8 cellular contexts compared by ENCODE assay signal in the genomic region with DNA sequence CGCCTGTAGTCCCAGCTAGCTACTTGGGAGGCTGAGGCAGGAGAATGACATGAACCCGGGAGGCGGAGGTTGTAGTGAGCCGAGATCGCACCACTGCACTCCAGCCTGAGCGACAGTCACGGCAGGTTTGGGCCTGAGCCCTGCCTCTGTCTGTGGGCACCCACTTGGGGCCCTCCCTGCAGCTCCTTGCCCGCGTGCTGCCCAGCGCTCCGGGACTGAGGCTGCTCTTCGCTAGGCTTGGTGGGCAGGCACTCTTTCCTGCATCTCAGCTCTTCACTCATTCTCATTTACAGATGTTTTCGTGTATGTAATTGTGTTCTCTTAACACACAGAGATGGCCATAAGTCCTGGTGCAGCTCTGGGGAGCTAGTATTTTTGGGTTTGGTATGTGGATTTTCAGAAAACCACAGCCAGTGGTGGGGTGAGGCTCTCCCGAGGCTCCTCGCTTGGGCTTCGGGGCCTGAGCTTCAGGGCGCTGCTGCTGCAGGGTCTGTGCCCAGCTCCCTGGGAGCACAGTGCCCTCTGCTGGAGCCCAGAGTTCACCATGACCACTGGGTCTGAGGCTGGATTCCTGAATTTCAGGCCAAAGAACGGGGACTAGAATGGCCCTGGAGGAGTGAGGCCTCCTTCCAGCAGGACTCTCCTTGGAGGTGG. TPM values are rescaled to one million over a fixed set of nuclear protein-coding genes. Genes with fewer than 3 reads are reported as not detected.
DNase-seq lines count a peak whose midpoint lies in the region; ATAC-seq, FAIRE-seq and TF ChIP-seq lines count a peak whose summit lies in the region.

No MANE protein-coding gene starts in this region.

- H3K9me3 ChIP-seq in K562 (replicated peaks; ENCODE audit: control insufficient read depth, insufficient read depth, low read depth, low read length) (no peaks in the 10 kb centered on the region), small intestine (ENCODE audit: control insufficient read depth, low read depth) (no peaks in the 10 kb centered on the region)

- peaks cover 2 to 30% of the 10 kb centered on the region in 2 experiments; a peak in 3 of 5 replicates for H3K4me1 ChIP-seq in K562 (replicated peaks in 1 of 2; ENCODE audit: control insufficient read depth in 2 of 2, insufficient read depth in 2 of 2, low read length in 2 of 2)
- H3K4me1 ChIP-seq in small intestine (ENCODE audit: control insufficient read depth in 2 of 2, insufficient read depth in 1 of 2, low read depth in 1 of 2, low read length in 1 of 2) = peaks cover 0 to 4% of the 10 kb centered on the region in 2 donors

- WGBS in K562 (ENCODE audit: insufficient coverage, low coverage, missing lambda C conversion rate) = 80% methylated on average over 14 of the region's 18 CpGs
- 51 to 62% (median 60%) methylated on average over 16 to 18 of the region's 18 CpGs for WGBS in small intestine, 3 donors

- H3K27ac ChIP-seq in K562 (ENCODE audit: extremely low read depth, low read depth, low read length) = 0 out of 3 replicates have a peak overlapping the region, but pooled peaks have one; percentile 21
- H3K27ac ChIP-seq in small intestine (ENCODE audit: low read depth in 1 of 2, low read length in 1 of 2) = no peak overlapping the region

- H3K4me3 ChIP-seq in LNCaP clone FGC (ENCODE audit: low read depth, low read length) = no peak overlapping the region
- H3K4me3 ChIP-seq in K562 = no peak overlapping the region
- H3K4me3 ChIP-seq in small intestine (ENCODE audit: low read depth in 1 of 2, low read length in 2 of 2) = no peak overlapping the region

- peak; percentile 74 to 75 for TF ChIP-seq RAD21 in K562 (CRISPR knock-in tag; conservative IDR thresholded peaks at IDR 0.05 in 1 of 2, IDR thresholded peaks at IDR 0.05 in 1 of 2)

- H3K36me3 ChIP-seq in K562 (ENCODE audit: control insufficient read depth, insufficient read depth, low read length) (peaks cover 79% of the 10 kb centered on the region), small intestine (ENCODE audit: control insufficient read depth in 2 of 2, insufficient read depth in 2 of 2, low read length in 2 of 2) (peaks cover 9 to 11% of the 10 kb centered on the region in 2 donors)

- peaks cover 16% of the 10 kb centered on the region for H3K9me1 ChIP-seq in K562 (ENCODE audit: control insufficient read depth, insufficient read depth, low read length)

- peaks cover 52% of the 10 kb centered on the region for H4K20me1 ChIP-seq in K562 (replicated peaks; ENCODE audit: control insufficient read depth, insufficient read depth, low read length)

- CTCF ChIA-PET in K562 (lab: Yijun Ruan, JAX; ENCODE audit: low intra/inter-chr PET ratio) = interaction anchor here (0.8 to 1.5 kb wide), 3 partner anchors 19 to 258 kb away, joined by 3 to 4 read pairs (median 3); a partner anchor contains a TSS

- H3K9ac ChIP-seq in K562 (ENCODE audit: insufficient read depth in 1 of 2, low read depth in 2 of 2, low read length in 2 of 2) = peak overlapping the region in 1 of 2 experiments; percentile 62; a peak in 1 of 4 replicates

- H3K27me3 ChIP-seq in K562 (ENCODE audit: control insufficient read depth in 2 of 2, insufficient read depth in 2 of 2, low read length in 2 of 2) (no peaks in the 10 kb centered on the region; a peak in 1 of 5 replicates), small intestine (ENCODE audit: control insufficient read depth in 2 of 2, insufficient read depth in 2 of 2, low read length in 2 of 2) (no peaks in the 10 kb centered on the region)

- in situ Hi-C loops in K562 (cut with MboI) = no loop called here

- DNase-seq in EL (peak; percentile 80), LNCaP clone FGC (ENCODE audit: low read depth) (peak; percentile 23), T-helper 9 cell (peak; percentile 54), K562 (ENCODE audit: extremely low read depth in 1 of 4, low spot score in 3 of 4) (peak in 3 of 4 experiments; percentile 53 to 69 (median 65)), hypothalamus (lab: John Stamatoyannopoulos, UW) (peak in 46 of 51 donors; percentile 17 to 81 (median 63)), small intestine (peak; percentile 68)

- ATAC-seq in K562 = peak; percentile 89
- ATAC-seq in HG02840 (IDR thresholded peaks at IDR 0.05; ENCODE audit: low FRiP score, unreplicated experiment) = no peak
- no peak for ATAC-seq in HG02588 (IDR thresholded peaks at IDR 0.05; ENCODE audit: unreplicated experiment)

- intact Hi-C loops in K562 (cut with micrococcal nuclease) = loop anchor here (1.0 to 10.0 kb wide), 2 partner anchors 74 to 252 kb away; no protein-coding TSS in a partner anchor

- TF ChIP-seq CTCF in LNCaP clone FGC (IDR thresholded peaks at IDR 0.05; ENCODE audit: control insufficient read depth, extremely low read depth, insufficient read depth) = peak; percentile 91
- TF ChIP-seq CTCF in K562 (IDR thresholded peaks at IDR 0.05 in 2 of 3, conservative IDR thresholded peaks at IDR 0.05 in 1 of 3; ENCODE audit: insufficient read depth in 2 of 3, low read depth in 1 of 3, low read length in 3 of 3) = peak; percentile 78 to 80 (median 80)

- no peak for TF ChIP-seq EP300 in K562 (IDR thresholded peaks at IDR 0.05; ENCODE audit: low read length)

- peaks cover 78% of the 10 kb centered on the region for H3K79me2 ChIP-seq in K562 (ENCODE audit: control insufficient read depth, insufficient read depth, low read length)

- no TSS peak for BruUV-seq in K562 (replicated peaks; lab: Mats Ljungman, UMichigan)

- H3K4me2 ChIP-seq in K562 (ENCODE audit: insufficient read depth, low read length) = no peak overlapping the region

- POLR2A ChIA-PET in K562 (lab: Yijun Ruan, JAX) = interaction anchor here (0.6 to 2.0 kb wide), 10 partner anchors 9 to 396 kb away, joined by 3 to 6 read pairs (median 3); a partner anchor contains a TSS

- peak; percentile 88 for FAIRE-seq in K562 (lab: Jason Lieb, UNC)
- FAIRE-seq in small intestine (lab: Jason Lieb, UNC) = no peak

- TF ChIP-seq POLR2A in K562 (conservative IDR thresholded peaks at IDR 0.05) = no peak

- no peak overlapping the region for H2AFZ ChIP-seq in K562 (ENCODE audit: low read depth, low read length)

RNA-seq across cellular contexts. Expression of a gene that starts 15.2 kb away (rescaled TPM):
- 164 and 380 TPM in 2 replicates for total RNA-seq in K562 (2011; cell fraction: chromatin; rRNA removed; ENCODE audit: low replicate concordance)
- 194 and 199 TPM in 2 replicates for total RNA-seq in K562 (2011; cell fraction: nucleolus; rRNA removed)
- 117 and 137 TPM in 2 replicates for total RNA-seq in K562 (2011; cell fraction: nucleoplasm; rRNA removed)
- 59.6 and 66.0 TPM in 2 replicates for total RNA-seq in K562 (2014; rRNA removed)
- total RNA-seq in K562 (2014; rRNA removed; fragmentation: Illumina TruSeq; extraction: Trizol) = 24.6 and 27.9 TPM in 2 replicates
- 27.8 and 31.1 TPM in 2 replicates for total RNA-seq in K562 (2015; rRNA removed; fragmentation: Illumina TruSeq; extraction: Trizol)
- 98.8 and 103 TPM in 2 replicates for total RNA-seq in K562 (2021)
- polyA plus RNA-seq in K562 (2011; rRNA removed) = 21.5 and 44.9 TPM in 2 replicates
- polyA plus RNA-seq in K562 (2011; cell fraction: cytosol; rRNA removed) = 21.0 and 30.1 TPM in 2 replicates
- 96.8 and 126 TPM in 2 replicates for polyA plus RNA-seq in K562 (2011; cell fraction: nucleus; rRNA removed)
- polyA plus RNA-seq in K562 (2012) = 49.2 and 51.8 TPM in 2 replicates
- polyA plus RNA-seq in K562 (2014; fragmentation: Illumina TruSeq; extraction: Trizol) = 47.1 and 49.1 TPM in 2 replicates
- under 1 TPM; 0.34 to 0.71 TPM for polyA plus RNA-seq in K562 (2014; fragmentation: Nextera tagmentation; extraction: Ambion mirVana)
- polyA plus RNA-seq in K562 (2014; rRNA removed) = 36.5 and 40.7 TPM in 2 replicates
- 68.3 and 101 TPM in 2 replicates for polyA minus RNA-seq in K562 (2011; rRNA and poly(A)+ RNA removed)
- 99.1 and 134 TPM in 2 replicates for polyA minus RNA-seq in K562 (2011; cell fraction: cytosol; rRNA and poly(A)+ RNA removed)
- 61.1 and 76.9 TPM in 2 replicates for polyA minus RNA-seq in K562 (2011; cell fraction: nucleus; rRNA and poly(A)+ RNA removed)
- 10 to 100 TPM; 37.6 to 42.0 (median 41.6) TPM for polyA plus RNA-seq in small intestine

RNA-seq across cellular contexts. Expression of a gene that starts 49.0 kb away (rescaled TPM):
- total RNA-seq in K562 (2011; cell fraction: chromatin; rRNA removed; ENCODE audit: low replicate concordance) = 1.3 and 6.2 TPM in 2 replicates
- 4.2 and 5.0 TPM in 2 replicates for total RNA-seq in K562 (2011; cell fraction: nucleolus; rRNA removed)
- 1.5 and 3.7 TPM in 2 replicates for total RNA-seq in K562 (2011; cell fraction: nucleoplasm; rRNA removed)
- total RNA-seq in K562 (2014; rRNA removed) (0.86 TPM in 2 replicates), K562 (2014; rRNA removed; fragmentation: Illumina TruSeq; extraction: Trizol) (0.13 and 0.33 TPM in 2 replicates), K562 (2015; rRNA removed; fragmentation: Illumina TruSeq; extraction: Trizol) (0.43 and 1.4 TPM in 2 replicates), K562 (2021) (1.5 and 1.7 TPM in 2 replicates)
- polyA plus RNA-seq in K562 (2011; rRNA removed) (1.5 and 3.8 TPM in 2 replicates), K562 (2014; fragmentation: Illumina TruSeq; extraction: Trizol) (0.80 and 1.7 TPM in 2 replicates), K562 (2014; fragmentation: Nextera tagmentation; extraction: Ambion mirVana) (not detected), K562 (2014; rRNA removed) (1.1 TPM in 2 replicates), small intestine (1 to 10 TPM in 1 of 3 donors, not detected in 2; 1.5 TPM)
- polyA plus RNA-seq in K562 (2011; cell fraction: cytosol; rRNA removed) = 5.5 and 5.7 TPM in 2 replicates
- 3.7 and 4.0 TPM in 2 replicates for polyA plus RNA-seq in K562 (2011; cell fraction: nucleus; rRNA removed)
- 0.71 and 0.87 TPM in 2 replicates for polyA plus RNA-seq in K562 (2012)
- 1.1 and 2.3 TPM in 2 replicates for polyA minus RNA-seq in K562 (2011; rRNA and poly(A)+ RNA removed)
- polyA minus RNA-seq in K562 (2011; cell fraction: cytosol; rRNA and poly(A)+ RNA removed) = 1.2 and 3.5 TPM in 2 replicates
- polyA minus RNA-seq in K562 (2011; cell fraction: nucleus; rRNA and poly(A)+ RNA removed) = 0.40 and 0.78 TPM in 2 replicates

RNA-seq across cellular contexts. Expression of a gene that starts 55.9 kb away (rescaled TPM):
- total RNA-seq in K562 (2011; cell fraction: chromatin; rRNA removed; ENCODE audit: low replicate concordance) = not detected in 2 replicates
- not detected in 2 replicates for total RNA-seq in K562 (2011; cell fraction: nucleolus; rRNA removed)
- not detected in 2 replicates for total RNA-seq in K562 (2011; cell fraction: nucleoplasm; rRNA removed)
- total RNA-seq in K562 (2014; rRNA removed) (not detected in 2 replicates), K562 (2014; rRNA removed; fragmentation: Illumina TruSeq; extraction: Trizol) (not detected in 2 replicates), K562 (2015; rRNA removed; fragmentation: Illumina TruSeq; extraction: Trizol) (not detected in 2 replicates), K562 (2021) (0.07 TPM in 1 of 2 replicates, not detected in the other)
- polyA plus RNA-seq in K562 (2011; rRNA removed) (not detected in 2 replicates), K562 (2014; fragmentation: Illumina TruSeq; extraction: Trizol) (not detected in 2 replicates), K562 (2014; fragmentation: Nextera tagmentation; extraction: Ambion mirVana) (not detected), K562 (2014; rRNA removed) (not detected in 2 replicates), small intestine (1 to 10 TPM in 1 of 3 donors, not detected in 2; 1.8 TPM)
- polyA plus RNA-seq in K562 (2011; cell fraction: cytosol; rRNA removed) = not detected in 2 replicates
- not detected in 2 replicates for polyA plus RNA-seq in K562 (2011; cell fraction: nucleus; rRNA removed)
- polyA plus RNA-seq in K562 (2012) = not detected in 2 replicates
- not detected in 2 replicates for polyA minus RNA-seq in K562 (2011; rRNA and poly(A)+ RNA removed)
- polyA minus RNA-seq in K562 (2011; cell fraction: cytosol; rRNA and poly(A)+ RNA removed) = not detected in 2 replicates
- polyA minus RNA-seq in K562 (2011; cell fraction: nucleus; rRNA and poly(A)+ RNA removed) = not detected in 2 replicates

Comparison
In these comparisons a context has a peak if more than half of its experiments do, and no peak if none do; other contexts are left out.
1. DNase-seq: peak in every context shown above with its lines; median percentile 80 in EL; 68 in small intestine; 65 in K562; 63 in hypothalamus; 54 in T-helper 9 cell; 23 in LNCaP clone FGC.